Comparison of ENCODE assay signal across 1 cellular context in genomic region chr2:217792611-217793527, GRCh38.
TF ChIP-seq lines count a peak whose summit lies in the region.

No MANE protein-coding gene starts in this region.

TF ChIP-seq in HepG2, 621 proteins besides CTCF, POLR2A, EP300 and RAD21 (continued from another document and continues in another):
- TF ChIP-seq AKNA (CRISPR knock-in tag; IDR thresholded peaks at IDR 0.05; ENCODE audit: borderline replicate concordance) = no peak
- TF ChIP-seq, protein P1, sequence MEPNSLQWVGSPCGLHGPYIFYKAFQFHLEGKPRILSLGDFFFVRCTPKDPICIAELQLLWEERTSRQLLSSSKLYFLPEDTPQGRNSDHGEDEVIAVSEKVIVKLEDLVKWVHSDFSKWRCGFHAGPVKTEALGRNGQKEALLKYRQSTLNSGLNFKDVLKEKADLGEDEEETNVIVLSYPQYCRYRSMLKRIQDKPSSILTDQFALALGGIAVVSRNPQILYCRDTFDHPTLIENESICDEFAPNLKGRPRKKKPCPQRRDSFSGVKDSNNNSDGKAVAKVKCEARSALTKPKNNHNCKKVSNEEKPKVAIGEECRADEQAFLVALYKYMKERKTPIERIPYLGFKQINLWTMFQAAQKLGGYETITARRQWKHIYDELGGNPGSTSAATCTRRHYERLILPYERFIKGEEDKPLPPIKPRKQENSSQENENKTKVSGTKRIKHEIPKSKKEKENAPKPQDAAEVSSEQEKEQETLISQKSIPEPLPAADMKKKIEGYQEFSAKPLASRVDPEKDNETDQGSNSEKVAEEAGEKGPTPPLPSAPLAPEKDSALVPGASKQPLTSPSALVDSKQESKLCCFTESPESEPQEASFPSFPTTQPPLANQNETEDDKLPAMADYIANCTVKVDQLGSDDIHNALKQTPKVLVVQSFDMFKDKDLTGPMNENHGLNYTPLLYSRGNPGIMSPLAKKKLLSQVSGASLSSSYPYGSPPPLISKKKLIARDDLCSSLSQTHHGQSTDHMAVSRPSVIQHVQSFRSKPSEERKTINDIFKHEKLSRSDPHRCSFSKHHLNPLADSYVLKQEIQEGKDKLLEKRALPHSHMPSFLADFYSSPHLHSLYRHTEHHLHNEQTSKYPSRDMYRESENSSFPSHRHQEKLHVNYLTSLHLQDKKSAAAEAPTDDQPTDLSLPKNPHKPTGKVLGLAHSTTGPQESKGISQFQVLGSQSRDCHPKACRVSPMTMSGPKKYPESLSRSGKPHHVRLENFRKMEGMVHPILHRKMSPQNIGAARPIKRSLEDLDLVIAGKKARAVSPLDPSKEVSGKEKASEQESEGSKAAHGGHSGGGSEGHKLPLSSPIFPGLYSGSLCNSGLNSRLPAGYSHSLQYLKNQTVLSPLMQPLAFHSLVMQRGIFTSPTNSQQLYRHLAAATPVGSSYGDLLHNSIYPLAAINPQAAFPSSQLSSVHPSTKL (CRISPR knock-in tag; IDR thresholded peaks at IDR 0.05) = 0 out of 2 replicates have a peak, but pooled peaks have one; percentile 18
- TF ChIP-seq RXRA (CRISPR knock-in tag; IDR thresholded peaks at IDR 0.05) = no peak; the same call in 1 of the 2 replicates
- TF ChIP-seq SAFB2 (CRISPR knock-in tag; IDR thresholded peaks at IDR 0.05; ENCODE audit: borderline replicate concordance, low read depth) = no peak
- no peak for TF ChIP-seq ZNF776 (CRISPR knock-in tag; IDR thresholded peaks at IDR 0.05)
- TF ChIP-seq SP4 (CRISPR knock-in tag; IDR thresholded peaks at IDR 0.05) = peak; percentile 20; the same call in 1 of the 2 replicates
- TF ChIP-seq FOSL2 (CRISPR knock-in tag; IDR thresholded peaks at IDR 0.05) = no peak
- TF ChIP-seq ZFP36 (IDR thresholded peaks at IDR 0.05; ENCODE audit: borderline replicate concordance, low read depth, low read length, partially characterized antibody) = peak; percentile 42
- no peak for TF ChIP-seq PHF20 (CRISPR knock-in tag; IDR thresholded peaks at IDR 0.05)
- TF ChIP-seq ZNF282 (IDR thresholded peaks at IDR 0.05; ENCODE audit: partially characterized antibody) = no peak
- no peak for TF ChIP-seq NRL (CRISPR knock-in tag; IDR thresholded peaks at IDR 0.05; ENCODE audit: borderline replicate concordance)
- TF ChIP-seq RARA (CRISPR knock-in tag; IDR thresholded peaks at IDR 0.05) = peak; percentile 96
- no peak for TF ChIP-seq SSRP1 (CRISPR knock-in tag; IDR thresholded peaks at IDR 0.05)
- no peak for TF ChIP-seq MAFG (CRISPR knock-in tag; IDR thresholded peaks at IDR 0.05)
- no peak for TF ChIP-seq SIN3A (IDR thresholded peaks at IDR 0.05; ENCODE audit: borderline replicate concordance, low read depth, low read length)
- TF ChIP-seq GABPB1 (CRISPR knock-in tag; IDR thresholded peaks at IDR 0.05) = no peak
- TF ChIP-seq ZNF629 (CRISPR knock-in tag; conservative IDR thresholded peaks at IDR 0.05) = no peak
- no peak for TF ChIP-seq FLYWCH1 (CRISPR knock-in tag; IDR thresholded peaks at IDR 0.05)
- peak; percentile 10 for TF ChIP-seq ASH2L (IDR thresholded peaks at IDR 0.05; ENCODE audit: insufficient read length, low read depth, low read length)
- TF ChIP-seq ZNF501 (CRISPR knock-in tag; IDR thresholded peaks at IDR 0.05) = 0 out of 2 replicates have a peak, but pooled peaks have one; percentile 35
- TF ChIP-seq KLF16 (CRISPR knock-in tag; IDR thresholded peaks at IDR 0.05) = no peak
- TF ChIP-seq HMG20A (CRISPR knock-in tag; IDR thresholded peaks at IDR 0.05; ENCODE audit: borderline replicate concordance) = no peak
- no peak for TF ChIP-seq ARHGAP35 (CRISPR knock-in tag; IDR thresholded peaks at IDR 0.05; ENCODE audit: borderline replicate concordance)
- TF ChIP-seq SYNCRIP (IDR thresholded peaks at IDR 0.05; ENCODE audit: insufficient read depth, low read depth, low read length) = no peak
- no peak for TF ChIP-seq ZHX1 (CRISPR knock-in tag; IDR thresholded peaks at IDR 0.05; ENCODE audit: low read depth)
- TF ChIP-seq, protein P2, sequence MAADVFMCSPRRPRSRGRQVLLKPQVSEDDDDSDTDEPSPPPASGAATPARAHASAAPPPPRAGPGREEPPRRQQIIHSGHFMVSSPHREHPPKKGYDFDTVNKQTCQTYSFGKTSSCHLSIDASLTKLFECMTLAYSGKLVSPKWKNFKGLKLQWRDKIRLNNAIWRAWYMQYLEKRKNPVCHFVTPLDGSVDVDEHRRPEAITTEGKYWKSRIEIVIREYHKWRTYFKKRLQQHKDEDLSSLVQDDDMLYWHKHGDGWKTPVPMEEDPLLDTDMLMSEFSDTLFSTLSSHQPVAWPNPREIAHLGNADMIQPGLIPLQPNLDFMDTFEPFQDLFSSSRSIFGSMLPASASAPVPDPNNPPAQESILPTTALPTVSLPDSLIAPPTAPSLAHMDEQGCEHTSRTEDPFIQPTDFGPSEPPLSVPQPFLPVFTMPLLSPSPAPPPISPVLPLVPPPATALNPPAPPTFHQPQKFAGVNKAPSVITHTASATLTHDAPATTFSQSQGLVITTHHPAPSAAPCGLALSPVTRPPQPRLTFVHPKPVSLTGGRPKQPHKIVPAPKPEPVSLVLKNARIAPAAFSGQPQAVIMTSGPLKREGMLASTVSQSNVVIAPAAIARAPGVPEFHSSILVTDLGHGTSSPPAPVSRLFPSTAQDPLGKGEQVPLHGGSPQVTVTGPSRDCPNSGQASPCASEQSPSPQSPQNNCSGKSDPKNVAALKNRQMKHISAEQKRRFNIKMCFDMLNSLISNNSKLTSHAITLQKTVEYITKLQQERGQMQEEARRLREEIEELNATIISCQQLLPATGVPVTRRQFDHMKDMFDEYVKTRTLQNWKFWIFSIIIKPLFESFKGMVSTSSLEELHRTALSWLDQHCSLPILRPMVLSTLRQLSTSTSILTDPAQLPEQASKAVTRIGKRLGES (CRISPR knock-in tag; IDR thresholded peaks at IDR 0.05; ENCODE audit: borderline replicate concordance) = no peak
- TF ChIP-seq ARNTL (CRISPR knock-in tag; IDR thresholded peaks at IDR 0.05) = no peak
- TF ChIP-seq FOXJ3 (CRISPR knock-in tag; IDR thresholded peaks at IDR 0.05; ENCODE audit: borderline replicate concordance) = no peak
- TF ChIP-seq PCBP1 (IDR thresholded peaks at IDR 0.05; ENCODE audit: borderline replicate concordance, low read depth, low read length) = no peak
- peak; percentile 37; the same call in 1 of the 2 replicates for TF ChIP-seq ZKSCAN5 (CRISPR knock-in tag; IDR thresholded peaks at IDR 0.05)
- TF ChIP-seq, protein P3, sequence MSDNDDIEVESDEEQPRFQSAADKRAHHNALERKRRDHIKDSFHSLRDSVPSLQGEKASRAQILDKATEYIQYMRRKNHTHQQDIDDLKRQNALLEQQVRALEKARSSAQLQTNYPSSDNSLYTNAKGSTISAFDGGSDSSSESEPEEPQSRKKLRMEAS (IDR thresholded peaks at IDR 0.05) = peak; percentile 36; the same call in 1 of the 2 replicates
- TF ChIP-seq RNF219 (CRISPR knock-in tag; IDR thresholded peaks at IDR 0.05) = no peak
- no peak for TF ChIP-seq ZC3H4 (CRISPR knock-in tag; IDR thresholded peaks at IDR 0.05; ENCODE audit: borderline replicate concordance)
- TF ChIP-seq ZNF552 (CRISPR knock-in tag; IDR thresholded peaks at IDR 0.05; ENCODE audit: borderline replicate concordance) = no peak
- TF ChIP-seq TOE1 (CRISPR knock-in tag; IDR thresholded peaks at IDR 0.05) = no peak
- no peak for TF ChIP-seq ZNF703 (CRISPR knock-in tag; IDR thresholded peaks at IDR 0.05; ENCODE audit: borderline replicate concordance)
- TF ChIP-seq, protein P4, sequence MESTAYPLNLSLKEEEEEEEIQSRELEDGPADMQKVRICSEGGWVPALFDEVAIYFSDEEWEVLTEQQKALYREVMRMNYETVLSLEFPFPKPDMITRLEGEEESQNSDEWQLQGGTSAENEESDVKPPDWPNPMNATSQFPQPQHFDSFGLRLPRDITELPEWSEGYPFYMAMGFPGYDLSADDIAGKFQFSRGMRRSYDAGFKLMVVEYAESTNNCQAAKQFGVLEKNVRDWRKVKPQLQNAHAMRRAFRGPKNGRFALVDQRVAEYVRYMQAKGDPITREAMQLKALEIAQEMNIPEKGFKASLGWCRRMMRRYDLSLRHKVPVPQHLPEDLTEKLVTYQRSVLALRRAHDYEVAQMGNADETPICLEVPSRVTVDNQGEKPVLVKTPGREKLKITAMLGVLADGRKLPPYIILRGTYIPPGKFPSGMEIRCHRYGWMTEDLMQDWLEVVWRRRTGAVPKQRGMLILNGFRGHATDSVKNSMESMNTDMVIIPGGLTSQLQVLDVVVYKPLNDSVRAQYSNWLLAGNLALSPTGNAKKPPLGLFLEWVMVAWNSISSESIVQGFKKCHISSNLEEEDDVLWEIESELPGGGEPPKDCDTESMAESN (CRISPR knock-in tag; conservative IDR thresholded peaks at IDR 0.05) = no peak
- TF ChIP-seq MYC (CRISPR knock-in tag; IDR thresholded peaks at IDR 0.05; ENCODE audit: borderline replicate concordance) = 0 out of 2 replicates have a peak, but pooled peaks have one; percentile 34
- TF ChIP-seq GMEB1 (CRISPR knock-in tag; IDR thresholded peaks at IDR 0.05; ENCODE audit: borderline replicate concordance) = no peak
- no peak for TF ChIP-seq ZNF33B (CRISPR knock-in tag; IDR thresholded peaks at IDR 0.05)
- TF ChIP-seq PITX1 (CRISPR knock-in tag; IDR thresholded peaks at IDR 0.05) = 0 out of 2 replicates have a peak, but pooled peaks have one; percentile 31
